Comparison of ENCODE assay signal across 8 cellular contexts in genomic region chr6:33290459-33290858, GRCh38. TPM values are rescaled to one million over a fixed set of nuclear protein-coding genes. Genes with fewer than 3 reads are reported as not detected.
A peak's percentile ranks its signal among the peaks of the same experiment; 100 is the strongest.
DNase-seq lines count a peak whose midpoint lies in the region; ATAC-seq and TF ChIP-seq lines count a peak whose summit lies in the region.

No MANE protein-coding gene starts in this region.

- H3K4me1 ChIP-seq in CD4-positive, CD25-positive, alpha-beta regulatory T cell (ENCODE audit: control insufficient read depth, insufficient read depth, low read length, poor library complexity, severe bottlenecking): peaks cover 26% of the 10 kb centered on the region

- H3K4me3 Mint-ChIP-seq in CD4-positive, CD25-positive, alpha-beta regulatory T cell: peak overlapping the region; percentile 93 to 99 (median 98)
- H3K4me3 Mint-ChIP-seq in nephron: peak overlapping the region; percentile 96 to 98 (median 98)

- no peaks in the 10 kb centered on the region for H3K27me3 Mint-ChIP-seq in CD4-positive, CD25-positive, alpha-beta regulatory T cell
- no peaks in the 10 kb centered on the region for H3K27me3 Mint-ChIP-seq in nephron (ENCODE audit: low read depth)

- peaks cover 13 to 57% (median 29%) of the 10 kb centered on the region in 4 donors for H3K4me1 Mint-ChIP-seq in CD4-positive, CD25-positive, alpha-beta regulatory T cell
- peaks cover 31% of the 10 kb centered on the region for H3K4me1 Mint-ChIP-seq in nephron

- peak overlapping the region in 1 of 3 donors; percentile 89 for H3K27ac Mint-ChIP-seq in CD4-positive, CD25-positive, alpha-beta regulatory T cell
- H3K27ac Mint-ChIP-seq in nephron: peak overlapping the region in 1 of 3 experiments; percentile 35

- peak overlapping the region; percentile 88 for H3K4me3 ChIP-seq in CD4-positive, CD25-positive, alpha-beta regulatory T cell (ENCODE audit: low read depth, low read length)
- H3K4me3 ChIP-seq in MG63 (peak overlapping the region; percentile 98), coronary artery (peak overlapping the region; percentile 76)

- TF ChIP-seq CTCF in coronary artery (IDR thresholded peaks at IDR 0.05) (no peak), nephron (IDR thresholded peaks at IDR 0.05; ENCODE audit: unreplicated experiment in 3 of 3) (no peak)

- peaks cover 20% of the 10 kb centered on the region for H3K36me3 Mint-ChIP-seq in CD4-positive, CD25-positive, alpha-beta regulatory T cell
- peaks cover 33% of the 10 kb centered on the region for H3K36me3 Mint-ChIP-seq in nephron (ENCODE audit: low read depth)

- peaks cover 43% of the 10 kb centered on the region for H3K36me3 ChIP-seq in CD4-positive, CD25-positive, alpha-beta regulatory T cell (ENCODE audit: control insufficient read depth, insufficient read depth, low read length)
- H3K36me3 ChIP-seq in MG63: peaks cover 90% of the 10 kb centered on the region

- no peaks in the 10 kb centered on the region for H3K9me3 ChIP-seq in CD4-positive, CD25-positive, alpha-beta regulatory T cell (ENCODE audit: control insufficient read depth in 2 of 2, low read length in 2 of 2)
- no peaks in the 10 kb centered on the region for H3K9me3 ChIP-seq in MG63

- H3K27me3 ChIP-seq in CD4-positive, CD25-positive, alpha-beta regulatory T cell (ENCODE audit: control insufficient read depth, insufficient read depth, low read length): no peaks in the 10 kb centered on the region
- no peaks in the 10 kb centered on the region for H3K27me3 ChIP-seq in MG63

- no peak overlapping the region for H3K27ac ChIP-seq in CD4-positive, CD25-positive, alpha-beta regulatory T cell (ENCODE audit: insufficient read depth, low read length, poor library complexity, severe bottlenecking)
- no peak overlapping the region for H3K27ac ChIP-seq in coronary artery

- no peak for ATAC-seq in CD4-positive, CD25-positive, alpha-beta regulatory T cell (ENCODE audit: low read depth in 2 of 2)
- ATAC-seq in GM21390 (IDR thresholded peaks at IDR 0.05; ENCODE audit: unreplicated experiment) (no peak), GM21786 (IDR thresholded peaks at IDR 0.05; ENCODE audit: unreplicated experiment) (no peak), GM21360 (IDR thresholded peaks at IDR 0.05; ENCODE audit: unreplicated experiment) (no peak)

- no peak for DNase-seq in CD4-positive, CD25-positive, alpha-beta regulatory T cell
- DNase-seq in MG63 (no peak), coronary artery (ENCODE audit: low spot score) (no peak), EL (no peak)

- H3K9me3 Mint-ChIP-seq in CD4-positive, CD25-positive, alpha-beta regulatory T cell: no peaks in the 10 kb centered on the region
- H3K9me3 Mint-ChIP-seq in nephron: no peaks in the 10 kb centered on the region

RNA-seq across cellular contexts. Expression of gene PFDN6, which starts 1.1 kb away (rescaled TPM):
- 20.0 TPM for total RNA-seq in CD4-positive, CD25-positive, alpha-beta regulatory T cell
- polyA plus RNA-seq in CD4-positive, CD25-positive, alpha-beta regulatory T cell: 10 to 100 TPM; 33.7 to 47.0 (median 38.4) TPM
- 488 and 596 TPM in 2 replicates for total RNA-seq in MG63 (2014; rRNA removed; shearing (Covaris generic); ENCODE audit: low replicate concordance)

RNA-seq across cellular contexts. Expression of gene WDR46, which starts 1.4 kb away (rescaled TPM):
- total RNA-seq in CD4-positive, CD25-positive, alpha-beta regulatory T cell: 31.5 TPM
- 10 to 100 TPM; 50.6 to 54.0 (median 52.0) TPM for polyA plus RNA-seq in CD4-positive, CD25-positive, alpha-beta regulatory T cell
- 246 and 303 TPM in 2 replicates for total RNA-seq in MG63 (2014; rRNA removed; shearing (Covaris generic); ENCODE audit: low replicate concordance)

RNA-seq across cellular contexts. Expression of gene RGL2, which starts 8.3 kb away (rescaled TPM):
- total RNA-seq in CD4-positive, CD25-positive, alpha-beta regulatory T cell: 59.2 TPM
- 1 to 10 TPM; 7.2 to 9.4 (median 8.1) TPM for polyA plus RNA-seq in CD4-positive, CD25-positive, alpha-beta regulatory T cell
- 71.9 and 123 TPM in 2 replicates for total RNA-seq in MG63 (2014; rRNA removed; shearing (Covaris generic); ENCODE audit: low replicate concordance)

RNA-seq across cellular contexts. Expression of gene B3GALT4, which starts 13.5 kb away (rescaled TPM):
- total RNA-seq in CD4-positive, CD25-positive, alpha-beta regulatory T cell: 17.5 TPM
- 10 to 100 TPM; 27.5 to 35.9 (median 31.2) TPM for polyA plus RNA-seq in CD4-positive, CD25-positive, alpha-beta regulatory T cell
- total RNA-seq in MG63 (2014; rRNA removed; shearing (Covaris generic); ENCODE audit: low replicate concordance): 0.49 and 2.0 TPM in 2 replicates

RNA-seq across cellular contexts. Expression of gene RPS18, which starts 18.6 kb away (rescaled TPM):
- total RNA-seq in CD4-positive, CD25-positive, alpha-beta regulatory T cell: 2,198 TPM
- over 10,000 TPM in 1 of 4 donors, 1,000 to 10,000 TPM in 3; 7,008 to 10,525 (median 8,528) TPM for polyA plus RNA-seq in CD4-positive, CD25-positive, alpha-beta regulatory T cell
- 11,886 and 16,367 TPM in 2 replicates for total RNA-seq in MG63 (2014; rRNA removed; shearing (Covaris generic); ENCODE audit: low replicate concordance)

Comparison
In these comparisons a context has a peak if more than half of its experiments do, and no peak if none do; other contexts are left out.
1. RNA of gene PFDN6, which starts 1.1 kb away (total RNA-seq): 488 to 596 TPM in MG63; 20.0 TPM in CD4-positive, CD25-positive, alpha-beta regulatory T cell (single experiment); every median in the first group is over 10 times any median in the second.
2. Peak in every context shown above with its lines, with median percentiles within 50 percentile points of each other: H3K4me3 ChIP-seq.